In genomic region chr5:176388341-176389113, GRCh38 we compare ENCODE assay signal across 8 cellular contexts. TPM values are rescaled to one million over a fixed set of nuclear protein-coding genes. Genes with fewer than 3 reads are reported as not detected.
DNase-seq lines count a peak whose midpoint lies in the region; ATAC-seq lines count a peak whose summit lies in the region.

TSS of gene HIGD2A (plus strand) at chr5:176388751. CDS start at chr5:176388820, 69 bp downstream.
TSS of gene NOP16 (minus strand) at chr5:176388598. CDS start at chr5:176388539, 59 bp downstream.

- H3K4me1 ChIP-seq in BLaER1 treated with 17β-estradiol and CSF1 and Interleukin-3, amounts not matched to agents 10 nM and 100 nM, result peaks cover 32 to 74% (median 53%) of the 10 kb centered on the region in 10 experiments

- no peaks in the 10 kb centered on the region for H3K27me3 ChIP-seq in BLaER1 treated with 17β-estradiol and CSF1 and Interleukin-3, amounts not matched to agents 10 nM and 100 nM

- intact Hi-C loops in dendritic cell treated with granulocyte-macrophage colony-stimulating factor and Interleukin-4, amounts not matched to agents 40 ng/mL and 50 ng/mL, for 4 days (cut with micrococcal nuclease), result loop anchor here (1.0 to 10.0 kb wide), 5 partner anchors 23 to 146 kb away; partner anchors contain the start of genes ARL10, CLTB, FAF2 and KIAA1191

- H3K27ac ChIP-seq in BLaER1 treated with 17β-estradiol and CSF1 and Interleukin-3, amounts not matched to agents 10 nM and 100 nM, result peak within 1 kb of the TSS; percentile 92 to 99 (median 97)

- peak within 1 kb of the TSS; percentile 100 for H3K27ac Mint-ChIP-seq in dendritic cell treated with granulocyte-macrophage colony-stimulating factor and Interleukin-4, amounts not matched to agents 40 ng/mL and 50 ng/mL, for 4 days

- no peaks in the 10 kb centered on the region for H3K9me3 Mint-ChIP-seq in dendritic cell treated with granulocyte-macrophage colony-stimulating factor and Interleukin-4, amounts not matched to agents 40 ng/mL and 50 ng/mL, for 4 days

- DNase-seq in NCI-H748 (lab: John Stamatoyannopoulos, UW; ENCODE audit: unreplicated experiment) (peak; percentile 99), left lobe of liver (ENCODE audit: low spot score) (peak; percentile 98)
- DNase-seq in activated CD4-positive, alpha-beta T cell treated with anti-CD3 and anti-CD28 coated beads, Interleukin-2, amount 50 U/mL, for 1 hour, result peak; percentile 100
- peak; percentile 100 for DNase-seq in stimulated activated CD4-positive, alpha-beta T cell treated with anti-CD3 and anti-CD28 coated beads, Interleukin-2, amount 100 ng/mL, for 4 hours (ENCODE audit: low read depth)

- peaks cover 0 to 55% (median 41%) of the 10 kb centered on the region in 11 experiments; a peak in 20 of 22 replicates for H4K20me1 ChIP-seq in BLaER1 treated with 17β-estradiol and CSF1 and Interleukin-3, amounts not matched to agents 10 nM and 100 nM

- H3K27me3 Mint-ChIP-seq in dendritic cell treated with granulocyte-macrophage colony-stimulating factor and Interleukin-4, amounts not matched to agents 40 ng/mL and 50 ng/mL, for 4 days, result no peaks in the 10 kb centered on the region

- peak within 1 kb of the TSS; percentile 77 to 91 (median 84) for H3K4me3 ChIP-seq in BLaER1 treated with 17β-estradiol and CSF1 and Interleukin-3, amounts not matched to agents 10 nM and 100 nM

- H3K4me1 Mint-ChIP-seq in dendritic cell treated with granulocyte-macrophage colony-stimulating factor and Interleukin-4, amounts not matched to agents 40 ng/mL and 50 ng/mL, for 4 days (ENCODE audit: low read depth), result peaks cover 77% of the 10 kb centered on the region

- ATAC-seq in GM19351 (IDR thresholded peaks at IDR 0.05; ENCODE audit: unreplicated experiment) (peak; percentile 87), HG03521 (IDR thresholded peaks at IDR 0.05; ENCODE audit: unreplicated experiment) (peak; percentile 85), left lobe of liver (peak; percentile 92)

- peaks cover 44 to 78% (median 72%) of the 10 kb centered on the region in 11 experiments for H3K36me3 ChIP-seq in BLaER1 treated with 17β-estradiol and CSF1 and Interleukin-3, amounts not matched to agents 10 nM and 100 nM

- H3K4me2 ChIP-seq in BLaER1 treated with 17β-estradiol and CSF1 and Interleukin-3, amounts not matched to agents 10 nM and 100 nM, result peak within 1 kb of the TSS; percentile 83 to 100 (median 94)

- H3K9me3 ChIP-seq in BLaER1 treated with 17β-estradiol and CSF1 and Interleukin-3, amounts not matched to agents 10 nM and 100 nM (replicated peaks in 1 of 11), result no peaks in the 10 kb centered on the region

- H3K9ac ChIP-seq in BLaER1 treated with 17β-estradiol and CSF1 and Interleukin-3, amounts not matched to agents 10 nM and 100 nM, result peak within 1 kb of the TSS; percentile 91 to 99 (median 97)

- H3K4me3 Mint-ChIP-seq in dendritic cell treated with granulocyte-macrophage colony-stimulating factor and Interleukin-4, amounts not matched to agents 40 ng/mL and 50 ng/mL, for 4 days, result peak within 1 kb of the TSS; percentile 100

- H3K36me3 Mint-ChIP-seq in dendritic cell treated with granulocyte-macrophage colony-stimulating factor and Interleukin-4, amounts not matched to agents 40 ng/mL and 50 ng/mL, for 4 days (ENCODE audit: low read depth), result peaks cover 90% of the 10 kb centered on the region

RNA-seq across cellular contexts. Expression of gene HIGD2A, which starts in this region (rescaled TPM):
- total RNA-seq in left lobe of liver, result 49.2 TPM

RNA-seq across cellular contexts. Expression of gene NOP16, which starts in this region (rescaled TPM):
- 12.0 TPM for total RNA-seq in left lobe of liver

Comparison
In these comparisons a context has a peak if more than half of its experiments do, and no peak if none do; other contexts are left out.
1. Peak in every context shown above with its lines: DNase-seq, ATAC-seq, H3K4me3 ChIP-seq and H3K27ac ChIP-seq.